Comparison of ENCODE assay signal across 15 cellular contexts in genomic region chr2:143160732-143161707, GRCh38. TPM values are rescaled to one million over a fixed set of nuclear protein-coding genes. Genes with fewer than 3 reads are reported as not detected.
DNase-seq lines count a peak whose midpoint lies in the region; ATAC-seq and TF ChIP-seq lines count a peak whose summit lies in the region.
"Had no signal": no experiment of that assay in that cellular context is flagged by ENCODE, and none has a peak within 500 bp of the region (broad histone marks: within the 10 kb centered on the region; RNA-seq: fewer than 3 reads in every experiment).

No MANE protein-coding gene starts in this region.

- no peak overlapping the region for H3K9ac ChIP-seq in neural cell (ENCODE audit: low read length)
- H3K9ac ChIP-seq: GM23248, parathyroid adenoma had no signal

- H4K20me1 ChIP-seq in neural cell (ENCODE audit: insufficient read depth): no peaks in the 10 kb centered on the region

- H3K27ac Mint-ChIP-seq in activated CD4-positive, alpha-beta T cell treated with anti-CD3 and anti-CD28 coated beads, Interleukin-2, amount 10 ng/mL, durations not matched to agents 24 days and 14 days: peak overlapping the region; percentile 58
- H3K27ac Mint-ChIP-seq in activated CD8-positive, alpha-beta T cell treated with anti-CD3 and anti-CD28 coated beads for 36 hours: peak overlapping the region; percentile 82

- TF ChIP-seq RAD21 in neural cell (conservative IDR thresholded peaks at IDR 0.05): no peak

- H3K4me3 ChIP-seq in neural cell (ENCODE audit: low read length): peak overlapping the region; percentile 1
- H3K4me3 ChIP-seq: GM23248, hepatocyte, SJSA1, spleen, stomach had no signal

- no peak for TF ChIP-seq CTCF in activated CD8-positive, alpha-beta T cell treated with anti-CD3 and anti-CD28 coated beads for 36 hours (IDR thresholded peaks at IDR 0.05)
- no peak for TF ChIP-seq CTCF in neural cell (IDR thresholded peaks at IDR 0.05; ENCODE audit: poor library complexity, severe bottlenecking)

- no peaks in the 10 kb centered on the region for H3K27me3 Mint-ChIP-seq in activated CD4-positive, alpha-beta T cell treated with anti-CD3 and anti-CD28 coated beads, Interleukin-2, amount 10 ng/mL, durations not matched to agents 24 days and 14 days
- H3K27me3 Mint-ChIP-seq in activated CD8-positive, alpha-beta T cell treated with anti-CD3 and anti-CD28 coated beads for 36 hours: no peaks in the 10 kb centered on the region

- no peaks in the 10 kb centered on the region for H3K9me3 Mint-ChIP-seq in activated CD4-positive, alpha-beta T cell treated with anti-CD3 and anti-CD28 coated beads, Interleukin-2, amount 10 ng/mL, durations not matched to agents 24 days and 14 days
- no peaks in the 10 kb centered on the region for H3K9me3 Mint-ChIP-seq in activated CD8-positive, alpha-beta T cell treated with anti-CD3 and anti-CD28 coated beads for 36 hours

- no peaks in the 10 kb centered on the region for H3F3A ChIP-seq in neural cell (ENCODE audit: insufficient read depth, low read length, poor library complexity, severe bottlenecking)

- H3K9me3 ChIP-seq in neural cell (ENCODE audit: low read length): no peaks in the 10 kb centered on the region
- H3K9me3 ChIP-seq: SJSA1, spleen, stomach had no signal

- no peaks in the 10 kb centered on the region for H3K9me2 ChIP-seq in neural cell (ENCODE audit: insufficient read depth, low read length)

- H3K4me2 ChIP-seq in neural cell (ENCODE audit: low read length): no peak overlapping the region
- H3K4me2 ChIP-seq: hepatocyte had no signal

- H3K4me3 Mint-ChIP-seq in activated CD4-positive, alpha-beta T cell treated with anti-CD3 and anti-CD28 coated beads, Interleukin-2, amount 10 ng/mL, durations not matched to agents 24 days and 14 days: peak overlapping the region; percentile 34
- no peak overlapping the region for H3K4me3 Mint-ChIP-seq in activated CD8-positive, alpha-beta T cell treated with anti-CD3 and anti-CD28 coated beads for 36 hours

- no peak overlapping the region for H3K27ac ChIP-seq in neural cell (ENCODE audit: low read length)
- H3K27ac ChIP-seq: GM23248, hepatocyte, parathyroid adenoma, SJSA1, stomach had no signal

- CTCF ChIA-PET in activated CD8-positive, alpha-beta T cell treated with anti-CD3 and anti-CD28 coated beads for 36 hours (lab: Charles Lee): interaction anchor here (0.8 to 10.6 kb wide), 36 partner anchors 9 to 160 kb away, joined by 3 to 169 read pairs (median 5); partner anchors contain the start of gene ARHGAP15

- peaks cover 22% of the 10 kb centered on the region for H3K27me3 ChIP-seq in neural cell (ENCODE audit: insufficient read depth, low read depth, low read length)
- H3K27me3 ChIP-seq: hepatocyte, spleen had no signal

- ATAC-seq in activated CD8-positive, alpha-beta T cell treated with anti-CD3 and anti-CD28 coated beads for 36 hours: no peak

- DNase-seq in activated CD4-positive, alpha-beta T cell treated with anti-CD3 and anti-CD28 coated beads, Interleukin-2, amount 10 ng/mL, durations not matched to agents 24 days and 14 days: no peak
- DNase-seq in activated CD4-positive, alpha-beta T cell treated with anti-CD3 and anti-CD28 coated beads, Interleukin-2, amount 50 U/mL, for 48 hours: no peak
- DNase-seq in NCI-H1105 treated with DMSO at 0.1 percent for 48 hours (lab: John Stamatoyannopoulos, UW): peak; percentile 92
- DNase-seq in activated CD8-positive, alpha-beta T cell treated with anti-CD3 and anti-CD28 coated beads for 36 hours: no peak
- no peak for DNase-seq in posterior cingulate gyrus
- no peak for DNase-seq in NCI-H526 (lab: John Stamatoyannopoulos, UW)
- DNase-seq in mucosa of gallbladder (ENCODE audit: low spot score): no peak
- DNase-seq: GM23248, spleen, stomach had no signal

- peaks cover 33% of the 10 kb centered on the region for H3K36me3 Mint-ChIP-seq in activated CD4-positive, alpha-beta T cell treated with anti-CD3 and anti-CD28 coated beads, Interleukin-2, amount 10 ng/mL, durations not matched to agents 24 days and 14 days (ENCODE audit: low read depth)
- peaks cover 30% of the 10 kb centered on the region for H3K36me3 Mint-ChIP-seq in activated CD8-positive, alpha-beta T cell treated with anti-CD3 and anti-CD28 coated beads for 36 hours (ENCODE audit: low read depth)

- POLR2A ChIA-PET in activated CD8-positive, alpha-beta T cell treated with anti-CD3 and anti-CD28 coated beads for 36 hours (lab: Charles Lee): interaction anchor here (0.9 to 1.7 kb wide), 4 partner anchors 13 to 96 kb away, joined by 3 to 12 read pairs (median 4); no protein-coding TSS in a partner anchor

- peaks cover 59% of the 10 kb centered on the region for H3K4me1 Mint-ChIP-seq in activated CD4-positive, alpha-beta T cell treated with anti-CD3 and anti-CD28 coated beads, Interleukin-2, amount 10 ng/mL, durations not matched to agents 24 days and 14 days
- peaks cover 78% of the 10 kb centered on the region for H3K4me1 Mint-ChIP-seq in activated CD8-positive, alpha-beta T cell treated with anti-CD3 and anti-CD28 coated beads for 36 hours (ENCODE audit: low read depth)

- intact Hi-C loops in activated CD4-positive, alpha-beta T cell treated with anti-CD3 and anti-CD28 coated beads, Interleukin-2, amount 10 ng/mL, durations not matched to agents 24 days and 14 days (cut with micrococcal nuclease): loop anchor here (1.0 kb wide), 1 partner anchor 9 kb away; no protein-coding TSS in a partner anchor
- intact Hi-C loops in activated CD8-positive, alpha-beta T cell treated with anti-CD3 and anti-CD28 coated beads for 36 hours (cut with micrococcal nuclease): loop anchor here (5.0 kb wide), 2 partner anchors 49 to 61 kb away; no protein-coding TSS in a partner anchor
- intact Hi-C loops in posterior cingulate gyrus (cut with DNase I): no loop called here

- H3K79me2 ChIP-seq in neural cell (replicated peaks; ENCODE audit: insufficient read depth, low read length): no peaks in the 10 kb centered on the region
- H3K79me2 ChIP-seq: hepatocyte, parathyroid adenoma had no signal

- H2AFZ ChIP-seq in neural cell (ENCODE audit: low read depth, low read length): no peak overlapping the region
- H2AFZ ChIP-seq: hepatocyte had no signal

- H3K36me3 ChIP-seq in neural cell (ENCODE audit: insufficient read depth, low read length): no peaks in the 10 kb centered on the region
- H3K36me3 ChIP-seq: SJSA1, stomach had no signal

- TF ChIP-seq EP300 in neural cell (conservative IDR thresholded peaks at IDR 0.05; ENCODE audit: poor library complexity, severe bottlenecking): no peak

TF ChIP-seq in neural cell, 6 proteins besides CTCF, POLR2A, EP300 and RAD21:
- TF ChIP-seq TAF1 (IDR thresholded peaks at IDR 0.05; ENCODE audit: low read depth): no peak
- no peak for TF ChIP-seq SMC3 (conservative IDR thresholded peaks at IDR 0.05; ENCODE audit: poor library complexity)
- no peak for TF ChIP-seq EZH2 (IDR thresholded peaks at IDR 0.05; ENCODE audit: borderline replicate concordance, insufficient read depth, low read length, poor library complexity, severe bottlenecking)
- no peak for TF ChIP-seq MXI1 (conservative IDR thresholded peaks at IDR 0.05; ENCODE audit: poor library complexity, severe bottlenecking)
- TF ChIP-seq REST (IDR thresholded peaks at IDR 0.05; ENCODE audit: borderline replicate concordance): no peak
- no peak for TF ChIP-seq POLR2AphosphoS5 (IDR thresholded peaks at IDR 0.05)

RNA-seq across cellular contexts. Expression of gene ARHGAP15, which starts 31.8 kb away (rescaled TPM):
- 56.0 and 56.2 TPM in 2 replicates for total RNA-seq in activated CD4-positive, alpha-beta T cell treated with anti-CD3 and anti-CD28 coated beads, Interleukin-2, amount 10 ng/mL, durations not matched to agents 24 days and 14 days
- total RNA-seq in activated CD8-positive, alpha-beta T cell treated with anti-CD3 and anti-CD28 coated beads for 36 hours: 10 to 100 TPM; 71.3 to 72.8 TPM
- 0.30 TPM in 1 of 2 replicates, not detected in the other for polyA plus RNA-seq in neural cell
- not detected in 2 replicates for polyA minus RNA-seq in neural cell
- total RNA-seq in mucosa of gallbladder: 10.0 TPM
- total RNA-seq: A673, GM23248, SJSA1 had no signal
- polyA plus RNA-seq: GM23248, hepatocyte had no signal
